9 cellular contexts compared by ENCODE assay signal in genomic region chr4:87353592-87353991, GRCh38. TPM values are rescaled to one million over a fixed set of nuclear protein-coding genes. Genes with fewer than 3 reads are reported as not detected.
DNase-seq lines count a peak whose midpoint lies in the region; ATAC-seq, FAIRE-seq and TF ChIP-seq lines count a peak whose summit lies in the region.
"Had no signal": no experiment of that assay in that cellular context is flagged by ENCODE, and none has a peak within 500 bp of the region (broad histone marks: within the 10 kb centered on the region; RNA-seq: fewer than 3 reads in every experiment).

No MANE protein-coding gene starts in this region.

- TF ChIP-seq CTCF in endothelial cell of umbilical vein (IDR thresholded peaks at IDR 0.05; ENCODE audit: extremely low read depth in 1 of 2, insufficient read depth in 1 of 2, low read depth in 1 of 2, low read length in 2 of 2) (peak; percentile 57), neural crest cell (conservative IDR thresholded peaks at IDR 0.05) (peak; percentile 81)

- H3K27ac ChIP-seq in endothelial cell of umbilical vein (ENCODE audit: insufficient read depth, low read depth, low read length), result no peak overlapping the region

- BruUV-seq in endothelial cell of umbilical vein (replicated peaks; lab: Mats Ljungman, UMichigan), result no TSS peak

- H4K20me1 ChIP-seq in endothelial cell of umbilical vein (replicated peaks; ENCODE audit: control insufficient read depth, extremely low read depth, insufficient read depth, low read length), result no peaks in the 10 kb centered on the region

- peak; percentile 49 for DNase-seq in EH (ENCODE audit: low read depth)
- peak in 4 of 5 donors; percentile 2 to 19 (median 10) for DNase-seq in T-helper 1 cell
- DNase-seq in endothelial cell of umbilical vein (ENCODE audit: low read depth, low spot score), result peak; percentile 67
- peak; percentile 31 for DNase-seq in neural crest cell (ENCODE audit: low read depth, low spot score)
- no peak for DNase-seq in SHP77 (lab: John Stamatoyannopoulos, UW)
- no peak for DNase-seq in NK-92 (lab: John Stamatoyannopoulos, UW; ENCODE audit: unreplicated experiment)

- no peak overlapping the region for H3K4me3 Mint-ChIP-seq in neural crest cell
- H3K4me3 Mint-ChIP-seq: activated naive CD8-positive, alpha-beta T cell had no signal

- CTCF ChIA-PET in endothelial cell of umbilical vein (lab: Charles Lee), result interaction anchor here (0.7 to 3.9 kb wide), 22 partner anchors 10 to 858 kb away, joined by 3 to 87 read pairs (median 4); partner anchors contain the start of gene HSD17B11

- POLR2A ChIA-PET in endothelial cell of umbilical vein (lab: Charles Lee), result no interaction called here

- no peak for TF ChIP-seq POLR2A in endothelial cell of umbilical vein (IDR thresholded peaks at IDR 0.05; ENCODE audit: low read depth, low read length)

- ATAC-seq in GM19372 (IDR thresholded peaks at IDR 0.05; ENCODE audit: low read depth, unreplicated experiment), result peak; percentile 86
- peak; percentile 84 for ATAC-seq in HG03342 (IDR thresholded peaks at IDR 0.05; ENCODE audit: unreplicated experiment)

- no peaks in the 10 kb centered on the region for H3K27me3 Mint-ChIP-seq in neural crest cell (ENCODE audit: low read depth)
- H3K27me3 Mint-ChIP-seq: activated naive CD8-positive, alpha-beta T cell had no signal

- no peaks in the 10 kb centered on the region for H3K4me1 ChIP-seq in endothelial cell of umbilical vein (ENCODE audit: control insufficient read depth, extremely low read depth, insufficient read depth, low read length)

- H3K27ac Mint-ChIP-seq in neural crest cell (ENCODE audit: unreplicated experiment), result no peak overlapping the region
- H3K27ac Mint-ChIP-seq: activated naive CD8-positive, alpha-beta T cell had no signal

- no peak overlapping the region for H3K9ac ChIP-seq in endothelial cell of umbilical vein (replicated peaks; ENCODE audit: extremely low read depth, insufficient read depth, low read length)

- H3K9me3 ChIP-seq in endothelial cell of umbilical vein (replicated peaks; ENCODE audit: control insufficient read depth, insufficient read depth, low read length), result no peaks in the 10 kb centered on the region

- no peak overlapping the region for H2AFZ ChIP-seq in endothelial cell of umbilical vein (ENCODE audit: low read depth, low read length)

- H3K9me3 Mint-ChIP-seq in neural crest cell, result no peaks in the 10 kb centered on the region

- H3K4me1 Mint-ChIP-seq in neural crest cell, result no peaks in the 10 kb centered on the region

- no peaks in the 10 kb centered on the region for H3K36me3 ChIP-seq in endothelial cell of umbilical vein (ENCODE audit: control insufficient read depth in 2 of 2, extremely low read depth in 1 of 2, insufficient read depth in 2 of 2, low read length in 2 of 2)

- H3K36me3 Mint-ChIP-seq in neural crest cell (ENCODE audit: low read depth), result peaks cover 7% of the 10 kb centered on the region

- FAIRE-seq in endothelial cell of umbilical vein (lab: Jason Lieb, UNC), result peak; percentile 77

- H3K4me3 ChIP-seq in endothelial cell of umbilical vein (replicated peaks in 1 of 3; ENCODE audit: insufficient read depth in 1 of 3, low read depth in 1 of 3, low read length in 3 of 3), result no peak overlapping the region

- H3K27me3 ChIP-seq in endothelial cell of umbilical vein (ENCODE audit: control insufficient read depth in 2 of 2, insufficient read depth in 2 of 2, low read length in 2 of 2), result no peaks in the 10 kb centered on the region

- no peaks in the 10 kb centered on the region for H3K79me2 ChIP-seq in endothelial cell of umbilical vein (ENCODE audit: control insufficient read depth, insufficient read depth, low read length)

- H3K9me1 ChIP-seq in endothelial cell of umbilical vein (replicated peaks; ENCODE audit: control insufficient read depth, extremely low read depth, insufficient read depth, low read length), result no peaks in the 10 kb centered on the region

- intact Hi-C loops in endothelial cell of umbilical vein (cut with micrococcal nuclease), result loop anchor here (5.0 kb wide), 3 partner anchors 114 to 484 kb away; no protein-coding TSS in a partner anchor

- no peak overlapping the region for H3K4me2 ChIP-seq in endothelial cell of umbilical vein (ENCODE audit: insufficient read depth, low read length)

- dilution Hi-C loops in endothelial cell of umbilical vein (cut with MboI; ENCODE audit: extremely low pct_ligation_motif_present, low sequenced_read_pairs), result no loop called here

TF ChIP-seq in endothelial cell of umbilical vein, 7 proteins besides CTCF, POLR2A, EP300 and RAD21:
- TF ChIP-seq MYC (IDR thresholded peaks at IDR 0.05; ENCODE audit: low read depth, low read length) (no peak), FOS (IDR thresholded peaks at IDR 0.05; ENCODE audit: borderline replicate concordance, insufficient read depth, low read length) (no peak), GATA2 (IDR thresholded peaks at IDR 0.05; ENCODE audit: insufficient read depth, insufficient read length, low read depth, low read length) (no peak), JUN (IDR thresholded peaks at IDR 0.05; ENCODE audit: borderline replicate concordance, insufficient read depth, insufficient read length, low read depth) (no peak), POLR2AphosphoS5 (IDR thresholded peaks at IDR 0.05; ENCODE audit: insufficient read depth, low read depth, low read length) (no peak), EZH2 (IDR thresholded peaks at IDR 0.05; ENCODE audit: borderline replicate concordance, low read depth, low read length, severe bottlenecking) (no peak)
- TF ChIP-seq, protein P1, sequence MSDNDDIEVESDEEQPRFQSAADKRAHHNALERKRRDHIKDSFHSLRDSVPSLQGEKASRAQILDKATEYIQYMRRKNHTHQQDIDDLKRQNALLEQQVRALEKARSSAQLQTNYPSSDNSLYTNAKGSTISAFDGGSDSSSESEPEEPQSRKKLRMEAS (IDR thresholded peaks at IDR 0.05; ENCODE audit: insufficient read depth, insufficient read length), result no peak

RNA-seq across cellular contexts. Expression of gene HSD17B13, which starts 30.9 kb away (rescaled TPM):
- total RNA-seq in endothelial cell of umbilical vein (not detected in 2 replicates), neural crest cell (not detected in 2 replicates)
- 0.06 and 0.07 TPM in 2 replicates for polyA plus RNA-seq in endothelial cell of umbilical vein
- polyA plus RNA-seq in endothelial cell of umbilical vein (2011; cell fraction: cytosol; rRNA removed), result 0.06 and 0.10 TPM in 2 replicates
- polyA plus RNA-seq in endothelial cell of umbilical vein (2011; cell fraction: nucleus; rRNA removed), result 0.39 and 0.67 TPM in 2 replicates
- polyA plus RNA-seq in endothelial cell of umbilical vein (2012), result not detected in 2 replicates
- polyA minus RNA-seq in endothelial cell of umbilical vein, result 0.15 and 0.41 TPM in 2 replicates
- not detected for polyA minus RNA-seq in endothelial cell of umbilical vein (2011; cell fraction: cytosol; rRNA and poly(A)+ RNA removed)
- 0.38 TPM in 1 of 2 replicates, not detected in the other for polyA minus RNA-seq in endothelial cell of umbilical vein (2011; cell fraction: nucleus; rRNA and poly(A)+ RNA removed)

RNA-seq across cellular contexts. Expression of gene HSD17B11, which starts 37.4 kb away (rescaled TPM):
- total RNA-seq in endothelial cell of umbilical vein (16.0 and 21.1 TPM in 2 replicates), neural crest cell (18.4 and 22.6 TPM in 2 replicates)
- polyA plus RNA-seq in endothelial cell of umbilical vein, result 7.5 and 10.7 TPM in 2 replicates
- polyA plus RNA-seq in endothelial cell of umbilical vein (2011; cell fraction: cytosol; rRNA removed), result 11.3 and 11.9 TPM in 2 replicates
- polyA plus RNA-seq in endothelial cell of umbilical vein (2011; cell fraction: nucleus; rRNA removed), result 6.6 and 8.8 TPM in 2 replicates
- 12.7 and 13.0 TPM in 2 replicates for polyA plus RNA-seq in endothelial cell of umbilical vein (2012)
- 6.9 and 7.8 TPM in 2 replicates for polyA minus RNA-seq in endothelial cell of umbilical vein
- 12.7 TPM for polyA minus RNA-seq in endothelial cell of umbilical vein (2011; cell fraction: cytosol; rRNA and poly(A)+ RNA removed)
- 5.7 and 6.3 TPM in 2 replicates for polyA minus RNA-seq in endothelial cell of umbilical vein (2011; cell fraction: nucleus; rRNA and poly(A)+ RNA removed)

Comparison
In these comparisons a context has a peak if more than half of its experiments do, and no peak if none do; other contexts are left out.
1. DNase-seq: peak in EH (single experiment), T-helper 1 cell (4 of 5), endothelial cell of umbilical vein (single experiment) and neural crest cell (single experiment); none in SHP77 (0 of 2) and NK-92 (single experiment).